In the genomic region with DNA sequence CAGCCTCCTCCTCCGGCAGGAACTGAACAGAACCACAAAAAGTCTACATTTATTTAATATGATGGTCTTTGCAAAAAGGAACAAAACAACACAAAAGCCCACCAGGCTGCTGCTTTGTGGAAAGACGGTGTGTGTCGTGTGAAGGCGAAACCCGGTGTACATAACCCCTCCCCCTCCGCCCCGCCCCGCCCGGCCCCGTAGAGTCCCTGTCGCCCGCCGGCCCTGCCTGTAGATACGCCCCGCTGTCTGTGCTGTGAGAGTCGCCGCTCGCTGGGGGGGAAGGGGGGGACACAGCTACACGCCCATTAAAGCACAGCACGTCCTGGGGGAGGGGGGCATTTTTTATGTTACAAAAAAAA, we compare ENCODE assay signal across 8 cellular contexts.
DNase-seq lines count a peak whose midpoint lies in the region; ATAC-seq and TF ChIP-seq lines count a peak whose summit lies in the region.

No MANE protein-coding gene starts in this region.

- BruUV-seq in A673 (replicated peaks; lab: Mats Ljungman, UMichigan), result no TSS peak

- H3K36me3 ChIP-seq in A673 (ENCODE audit: insufficient read depth, low read length, poor library complexity, severe bottlenecking) (no peaks in the 10 kb centered on the region), HUES64 (ENCODE audit: insufficient read depth, low read length) (no peaks in the 10 kb centered on the region), aorta (ENCODE audit: control insufficient read depth in 1 of 2, insufficient read depth in 2 of 2, low read length in 1 of 2) (no peaks in the 10 kb centered on the region)

- peak; percentile 32 for ATAC-seq in memory B cell (ENCODE audit: low read depth)
- ATAC-seq in aorta (ENCODE audit: low FRiP score), result no peak
- ATAC-seq in HG03025 (IDR thresholded peaks at IDR 0.05; ENCODE audit: low FRiP score, unreplicated experiment), result no peak

- H3K4me3 ChIP-seq in A673 (ENCODE audit: low read depth, low read length, poor library complexity, severe bottlenecking) (peak overlapping the region; percentile 31), HUES64 (ENCODE audit: low read length) (peak overlapping the region; percentile 32), aorta (ENCODE audit: low read length in 2 of 2) (peak overlapping the region; percentile 13 to 18)

- H3K4me1 Mint-ChIP-seq in memory B cell, result peaks cover 26% of the 10 kb centered on the region

- TF ChIP-seq CTCF in A673 (conservative IDR thresholded peaks at IDR 0.05; ENCODE audit: low read depth, low read length), result no peak

- WGBS in HUES64, result 0% methylated on average over 4 of the region's 20 CpGs
- WGBS in aorta, 2 donors, result 2 to 3% methylated on average over 15 to 20 of the region's 20 CpGs

- H3K9me3 ChIP-seq in A673 (ENCODE audit: low read depth, low read length, poor library complexity, severe bottlenecking), result no peaks in the 10 kb centered on the region
- no peaks in the 10 kb centered on the region for H3K9me3 ChIP-seq in HUES64 (ENCODE audit: insufficient read depth, low read depth, low read length)
- H3K9me3 ChIP-seq in aorta (ENCODE audit: control insufficient read depth, low read length), result no peaks in the 10 kb centered on the region

- H3K36me3 Mint-ChIP-seq in memory B cell, result peaks cover 4% of the 10 kb centered on the region

- peaks cover 99% of the 10 kb centered on the region for H3K27me3 ChIP-seq in A673 (replicated peaks; ENCODE audit: insufficient read depth, low read depth, low read length, poor library complexity)
- H3K27me3 ChIP-seq in HUES64 (ENCODE audit: insufficient read depth, low read length), result peaks cover 100% of the 10 kb centered on the region
- H3K27me3 ChIP-seq in aorta (ENCODE audit: control insufficient read depth in 1 of 2, insufficient read depth in 2 of 2, low read length in 1 of 2), result no peaks in the 10 kb centered on the region

- H3K27ac ChIP-seq in A673 (ENCODE audit: low read depth, low read length, poor library complexity, severe bottlenecking) (no peak overlapping the region), HUES64 (ENCODE audit: low read depth, low read length) (no peak overlapping the region), aorta (ENCODE audit: low read depth in 1 of 2, low read length in 2 of 2) (no peak overlapping the region)

- H3K4me3 Mint-ChIP-seq in memory B cell, result peak overlapping the region; percentile 71

- DNase-seq in A673 (ENCODE audit: low spot score), result peak; percentile 30
- peak; percentile 36 for DNase-seq in activated naive CD4-positive, alpha-beta T cell treated with anti-CD3 and anti-CD28 coated beads, Interleukin-2, amount 50 U/mL, for 16 hours
- DNase-seq in memory B cell (ENCODE audit: low spot score in 2 of 2), result no peak
- no peak for DNase-seq in aorta
- no peak for DNase-seq in CD1c-positive myeloid dendritic cell (ENCODE audit: extremely low spot score)
- no peak for DNase-seq in SIG-M5 (lab: John Stamatoyannopoulos, UW)

- H3K4me1 ChIP-seq in A673 (ENCODE audit: insufficient read depth, low read length, poor library complexity, severe bottlenecking), result peaks cover 17% of the 10 kb centered on the region
- peaks cover 9% of the 10 kb centered on the region for H3K4me1 ChIP-seq in HUES64 (ENCODE audit: insufficient read depth, low read length)
- H3K4me1 ChIP-seq in aorta (ENCODE audit: control insufficient read depth in 1 of 2, insufficient read depth in 2 of 2, low read length in 2 of 2), result no peaks in the 10 kb centered on the region

- CTCF ChIA-PET in A673 (lab: Charles Lee), result no interaction called here

- H3K9me3 Mint-ChIP-seq in memory B cell, result no peaks in the 10 kb centered on the region

- peaks cover 54% of the 10 kb centered on the region for H3K27me3 Mint-ChIP-seq in memory B cell

- H3K9ac ChIP-seq in HUES64 (ENCODE audit: low read depth, low read length), result no peak overlapping the region

- POLR2A ChIA-PET in A673 (lab: Charles Lee; ENCODE audit: low non-redundant PET), result no interaction called here

- H3K27ac Mint-ChIP-seq in memory B cell, result peak overlapping the region; percentile 33

- intact Hi-C loops in A673 (cut with micrococcal nuclease; ENCODE audit: unreplicated experiment) (no loop called here), aorta (cut with DNase I) (no loop called here)

Comparison
In these comparisons a context has a peak if more than half of its experiments do, and no peak if none do; other contexts are left out.
1. DNase-seq: peak in A673 (single experiment) and activated naive CD4-positive, alpha-beta T cell treated with anti-CD3 and anti-CD28 coated beads, Interleukin-2, amount 50 U/mL, for 16 hours (single experiment); none in memory B cell (0 of 2), aorta (0 of 2), CD1c-positive myeloid dendritic cell (single experiment) and SIG-M5 (single experiment).
2. Peak in every context shown above with its lines, with median percentiles within 50 percentile points of each other: H3K4me3 ChIP-seq.